ENCODE assay signal across 20 cellular contexts in genomic region chr10:121804460-121804859, GRCh38.
DNase-seq lines count a peak whose midpoint lies in the region; FAIRE-seq and TF ChIP-seq lines count a peak whose summit lies in the region.
"Had no signal": no experiment of that assay in that cellular context is flagged by ENCODE, and none has a peak within 500 bp of the region (broad histone marks: within the 10 kb centered on the region; RNA-seq: fewer than 3 reads in every experiment).

No MANE protein-coding gene starts in this region.

- H4K8ac ChIP-seq in mesenchymal stem cell (ENCODE audit: low read length) = no peak overlapping the region

- no peaks in the 10 kb centered on the region for H3K27me3 Mint-ChIP-seq in progenitor cell of endocrine pancreas
- H3K27me3 Mint-ChIP-seq: activated CD4-positive, alpha-beta T cell treated with anti-CD3 and anti-CD28 coated beads, Interleukin-2, amount 10 ng/mL, durations not matched to agents 24 days and 14 days had no signal

- peaks cover 2% of the 10 kb centered on the region for H3K36me3 Mint-ChIP-seq in progenitor cell of endocrine pancreas (ENCODE audit: insufficient read depth)

- H3K27me3 ChIP-seq in bronchial epithelial cell (ENCODE audit: control insufficient read depth, insufficient read depth, low read length) = no peaks in the 10 kb centered on the region
- H3K27me3 ChIP-seq in mesenchymal stem cell (ENCODE audit: control insufficient read depth in 1 of 2, insufficient read depth in 1 of 2, low read length in 2 of 2) = no peaks in the 10 kb centered on the region
- H3K27me3 ChIP-seq: BLaER1 had no signal

- no peak overlapping the region for H2BK120ac ChIP-seq in mesenchymal stem cell (ENCODE audit: low read depth, low read length)

- no peak overlapping the region for H3K27ac ChIP-seq in mesenchymal stem cell (ENCODE audit: low read length, poor library complexity, severe bottlenecking)
- H3K27ac ChIP-seq: BLaER1 had no signal

- peaks cover 4% of the 10 kb centered on the region for H3K4me1 Mint-ChIP-seq in progenitor cell of endocrine pancreas (ENCODE audit: low read depth)
- H3K4me1 Mint-ChIP-seq: activated CD4-positive, alpha-beta T cell treated with anti-CD3 and anti-CD28 coated beads, Interleukin-2, amount 10 ng/mL, durations not matched to agents 24 days and 14 days; endodermal cell had no signal

- no peak for FAIRE-seq in bronchial epithelial cell (lab: Jason Lieb, UNC)
- FAIRE-seq: D721Med had no signal

- no peak overlapping the region for H3K4me3 Mint-ChIP-seq in progenitor cell of endocrine pancreas (ENCODE audit: low read depth)
- H3K4me3 Mint-ChIP-seq: activated CD4-positive, alpha-beta T cell treated with anti-CD3 and anti-CD28 coated beads, Interleukin-2, amount 10 ng/mL, durations not matched to agents 24 days and 14 days; endodermal cell had no signal

- no peak overlapping the region for H2BK12ac ChIP-seq in mesenchymal stem cell (ENCODE audit: low read length in 2 of 2)

- no peak overlapping the region for H3K18ac ChIP-seq in mesenchymal stem cell (ENCODE audit: low read depth in 1 of 2, low read length in 2 of 2)

- H3K14ac ChIP-seq in mesenchymal stem cell (ENCODE audit: low read length in 2 of 2) = no peak overlapping the region

- TF ChIP-seq CTCF in AG10803 (conservative IDR thresholded peaks at IDR 0.05; ENCODE audit: low read length) (no peak), bronchial epithelial cell (IDR thresholded peaks at IDR 0.05; ENCODE audit: insufficient read depth, low read length, severe bottlenecking) (no peak), progenitor cell of endocrine pancreas (IDR thresholded peaks at IDR 0.05; ENCODE audit: unreplicated experiment) (no peak)

- H4K91ac ChIP-seq in mesenchymal stem cell (ENCODE audit: low read length) = no peak overlapping the region

- no peak overlapping the region for H3K23ac ChIP-seq in mesenchymal stem cell (ENCODE audit: low read length in 2 of 2)

- H2AFZ ChIP-seq in mesenchymal stem cell (ENCODE audit: low read depth, low read length) = no peak overlapping the region

- peak overlapping the region; percentile 56 for H3K9ac ChIP-seq in mesenchymal stem cell (ENCODE audit: low read length)
- H3K9ac ChIP-seq: BLaER1 had no signal

- H3K36me3 ChIP-seq in bronchial epithelial cell (ENCODE audit: control insufficient read depth, insufficient read depth, low read length) (no peaks in the 10 kb centered on the region), mesenchymal stem cell (ENCODE audit: control insufficient read depth in 1 of 2, insufficient read depth in 2 of 2, low read depth in 1 of 2, low read length in 2 of 2) (peaks cover 4 to 9% of the 10 kb centered on the region in 2 experiments)

- H2AK5ac ChIP-seq in mesenchymal stem cell (ENCODE audit: low read length, severe bottlenecking) = no peak overlapping the region

- H3K4me1 ChIP-seq in mesenchymal stem cell (ENCODE audit: control insufficient read depth, insufficient read depth, low read depth, low read length) = no peaks in the 10 kb centered on the region
- H3K4me1 ChIP-seq: BLaER1 had no signal

- no peak overlapping the region for H2BK15ac ChIP-seq in mesenchymal stem cell (ENCODE audit: low read depth, poor library complexity, severe bottlenecking)

- H2BK5ac ChIP-seq in mesenchymal stem cell (ENCODE audit: low read depth, low read length, poor library complexity, severe bottlenecking) = no peak overlapping the region

- DNase-seq in AG10803 (ENCODE audit: low read depth) = peak; percentile 91
- peak; percentile 15 for DNase-seq in HT1080 (ENCODE audit: low read depth)
- peak; percentile 63 for DNase-seq in bronchial epithelial cell (ENCODE audit: low read depth)
- DNase-seq in mesenchymal stem cell = peak; percentile 30
- DNase-seq in stimulated activated CD4-positive, alpha-beta T cell treated with anti-CD3 and anti-CD28 coated beads, Interleukin-4, amount 100 ng/mL, for 4 hours = no peak
- DNase-seq in NCI-H146 treated with DMSO at 0.1 percent for 48 hours (lab: John Stamatoyannopoulos, UW; ENCODE audit: unreplicated experiment) = no peak
- DNase-seq in progenitor cell of endocrine pancreas (ENCODE audit: low spot score, unreplicated experiment) = no peak
- DNase-seq in NK-92 (lab: John Stamatoyannopoulos, UW; ENCODE audit: unreplicated experiment) = no peak
- DNase-seq: activated CD4-positive, alpha-beta T cell treated with anti-CD3 and anti-CD28 coated beads, Interleukin-2, amount 10 ng/mL, durations not matched to agents 24 days and 14 days; activated CD8-positive, alpha-beta memory T cell treated with anti-CD3 and anti-CD28 coated beads, Interleukin-2, amount 50 U/mL, for 4 hours; activated gamma-delta T cell; amniotic stem cell; endodermal cell; GDM1; NCI-H1436 treated with DMSO at 0.1 percent for 48 hours; occipital lobe; stimulated activated CD4-positive, alpha-beta T cell treated with anti-CD3 and anti-CD28 coated beads, Interleukin-2, amount 100 ng/mL, for 48 hours; substantia nigra had no signal

- peaks cover 3% of the 10 kb centered on the region for H3K79me1 ChIP-seq in mesenchymal stem cell (replicated peaks; ENCODE audit: low read length, poor library complexity, severe bottlenecking)

- no peak overlapping the region for H3K4ac ChIP-seq in mesenchymal stem cell (ENCODE audit: low read depth in 1 of 2, low read length in 2 of 2)

- H3K4me2 ChIP-seq in mesenchymal stem cell (ENCODE audit: low read length, poor library complexity, severe bottlenecking) = no peak overlapping the region
- H3K4me2 ChIP-seq: BLaER1 had no signal

- no peaks in the 10 kb centered on the region for H3K9me3 ChIP-seq in mesenchymal stem cell (ENCODE audit: control insufficient read depth, low read length)
- H3K9me3 ChIP-seq: BLaER1 had no signal

- no peak overlapping the region for H3K27ac Mint-ChIP-seq in progenitor cell of endocrine pancreas
- H3K27ac Mint-ChIP-seq: activated CD4-positive, alpha-beta T cell treated with anti-CD3 and anti-CD28 coated beads, Interleukin-2, amount 10 ng/mL, durations not matched to agents 24 days and 14 days; endodermal cell had no signal

- 73% methylated on average over 2 of the region's 4 CpGs for WGBS in mesenchymal stem cell

- H3K9me3 Mint-ChIP-seq in progenitor cell of endocrine pancreas (ENCODE audit: low read depth) = no peaks in the 10 kb centered on the region
- H3K9me3 Mint-ChIP-seq: activated CD4-positive, alpha-beta T cell treated with anti-CD3 and anti-CD28 coated beads, Interleukin-2, amount 10 ng/mL, durations not matched to agents 24 days and 14 days; endodermal cell had no signal

- no peak overlapping the region for H3K4me3 ChIP-seq in AG10803 (ENCODE audit: low read length)
- H3K4me3 ChIP-seq in bronchial epithelial cell (ENCODE audit: low read depth, low read length) = no peak overlapping the region
- no peak overlapping the region for H3K4me3 ChIP-seq in mesenchymal stem cell (ENCODE audit: insufficient read depth in 1 of 2, low read depth in 1 of 2, low read length in 2 of 2)
- H3K4me3 ChIP-seq: BLaER1 had no signal

Comparison
In these comparisons a context has a peak if more than half of its experiments do, and no peak if none do; other contexts are left out.
1. DNase-seq: peak in AG10803 (single experiment), HT1080 (single experiment), bronchial epithelial cell (single experiment) and mesenchymal stem cell (single experiment); none in stimulated activated CD4-positive, alpha-beta T cell treated with anti-CD3 and anti-CD28 coated beads, Interleukin-4, amount 100 ng/mL, for 4 hours (0 of 2), NCI-H146 treated with DMSO at 0.1 percent for 48 hours (single experiment), progenitor cell of endocrine pancreas (single experiment) and NK-92 (single experiment).